ENCODE assay signal across 8 cellular contexts in the genomic region with DNA sequence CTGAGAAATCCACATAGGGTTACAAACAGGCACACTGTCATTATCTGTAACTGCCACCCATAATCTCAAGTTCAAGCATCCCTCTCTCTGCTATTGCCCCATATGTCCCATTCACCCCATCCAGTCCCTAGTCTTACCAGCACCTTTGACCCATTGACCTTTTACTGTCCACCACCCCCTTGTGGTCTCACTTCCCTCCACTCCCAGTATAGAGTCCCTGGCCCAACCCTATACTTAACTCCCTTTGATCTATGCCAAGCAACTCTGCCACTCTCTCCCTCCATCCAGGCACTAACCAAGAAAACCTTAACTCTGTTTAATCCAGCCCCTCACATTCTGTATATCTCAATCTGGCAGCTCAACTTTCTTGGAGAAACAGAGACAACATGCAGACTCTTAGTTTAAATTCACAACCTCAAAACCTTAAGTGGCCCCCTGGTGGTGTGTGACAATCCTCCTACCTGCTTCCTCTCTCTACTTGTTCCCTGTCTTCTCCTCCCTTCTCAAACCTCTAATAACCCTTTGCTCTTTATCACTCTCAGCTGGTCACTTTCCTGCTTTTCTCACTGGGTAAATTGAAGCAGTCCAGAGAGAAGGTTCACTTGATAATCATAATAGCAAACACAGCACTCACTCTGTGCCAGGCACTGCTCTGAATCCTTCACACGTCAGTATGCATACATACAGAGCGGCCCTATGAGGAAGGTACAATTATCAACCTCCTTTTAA.
DNase-seq lines count a peak whose midpoint lies in the region; ATAC-seq, FAIRE-seq and TF ChIP-seq lines count a peak whose summit lies in the region.

No MANE protein-coding gene starts in this region.

- no peak for TF ChIP-seq RAD21 in A549 (conservative IDR thresholded peaks at IDR 0.05 in 1 of 2, IDR thresholded peaks at IDR 0.05 in 1 of 2)

- H3K9me3 Mint-ChIP-seq in endothelial cell (ENCODE audit: unreplicated experiment), result no peaks in the 10 kb centered on the region

- intact Hi-C loops in PC-9 (cut with micrococcal nuclease; ENCODE audit: unreplicated experiment) (no loop called here), Right ventricle myocardium superior (cut with DNase I) (no loop called here)

- peaks cover 2% of the 10 kb centered on the region for H3K27me3 Mint-ChIP-seq in endothelial cell (ENCODE audit: unreplicated experiment)

- no peak for TF ChIP-seq EP300 in A549 (IDR thresholded peaks at IDR 0.05)

- H3K9me3 ChIP-seq in A549 (no peaks in the 10 kb centered on the region), PC-9 (ENCODE audit: insufficient read depth, low read depth) (no peaks in the 10 kb centered on the region)

- FAIRE-seq in A549 (lab: Jason Lieb, UNC), result no peak

- no peaks in the 10 kb centered on the region for H3K4me1 Mint-ChIP-seq in endothelial cell (ENCODE audit: unreplicated experiment)

- H3K4me3 ChIP-seq in A549 (no peak overlapping the region), PC-9 (no peak overlapping the region)

- no peaks in the 10 kb centered on the region for H3F3A ChIP-seq in PC-9 (ENCODE audit: insufficient read depth, low read depth)

- H3K27ac Mint-ChIP-seq in endothelial cell (ENCODE audit: unreplicated experiment), result no peak overlapping the region

- H3K4me2 ChIP-seq in A549 (no peak overlapping the region), PC-9 (no peak overlapping the region)

- ATAC-seq in A549 (peak in 1 of 2 experiments; percentile 70; a peak in 3 of 6 replicates), GM19035 (IDR thresholded peaks at IDR 0.05; ENCODE audit: unreplicated experiment) (peak; percentile 56), GM21576 (IDR thresholded peaks at IDR 0.05; ENCODE audit: unreplicated experiment) (no peak), Right ventricle myocardium superior (ENCODE audit: poor library complexity) (no peak)

- POLR2A ChIA-PET in A549 (lab: Yijun Ruan, JAX), result no interaction called here
- POLR2A ChIA-PET in PC-9 (lab: Charles Lee; ENCODE audit: unreplicated experiment), result no interaction called here

- no peak overlapping the region for H3K4me3 Mint-ChIP-seq in endothelial cell (ENCODE audit: unreplicated experiment)

- H3K36me3 Mint-ChIP-seq in endothelial cell (ENCODE audit: low read depth, unreplicated experiment), result peaks cover 23% of the 10 kb centered on the region

- no peaks in the 10 kb centered on the region for H4K20me1 ChIP-seq in PC-9 (ENCODE audit: insufficient read depth)

- no peaks in the 10 kb centered on the region for H3K9me2 ChIP-seq in PC-9 (ENCODE audit: insufficient read depth)

- no peak overlapping the region for H2AFZ ChIP-seq in PC-9

- H3K4me1 ChIP-seq in A549 (peaks cover 12% of the 10 kb centered on the region), PC-9 (replicated peaks; ENCODE audit: insufficient read depth) (no peaks in the 10 kb centered on the region)

- CTCF ChIA-PET in A549 (lab: Yijun Ruan, JAX), result interaction anchor here (0.8 to 1.6 kb wide), 3 partner anchors 10 to 29 kb away, joined by 3 to 4 read pairs (median 4); no protein-coding TSS in a partner anchor
- CTCF ChIA-PET in PC-9 (lab: Charles Lee), result interaction anchor here (0.6 kb wide), 1 partner anchor 108 kb away, joined by 10 read pairs; no protein-coding TSS in a partner anchor

- 93% methylated on average over 2 of the region's 2 CpGs for WGBS in A549 (ENCODE audit: missing lambda C conversion rate)

- TF ChIP-seq POLR2A in A549 (IDR thresholded peaks at IDR 0.05; ENCODE audit: low read length), result no peak

- no peaks in the 10 kb centered on the region for H3K36me3 ChIP-seq in PC-9 (ENCODE audit: low read depth)

- TF ChIP-seq CTCF in A549 (IDR thresholded peaks at IDR 0.05), result peak; percentile 7; the same call in 2 of the 3 replicates
- TF ChIP-seq CTCF in PC-9 (conservative IDR thresholded peaks at IDR 0.05), result peak; percentile 38; the same call in 1 of the 2 replicates
- TF ChIP-seq CTCF in endothelial cell (IDR thresholded peaks at IDR 0.05; ENCODE audit: unreplicated experiment), result no peak

- H3K79me2 ChIP-seq in PC-9 (ENCODE audit: low read depth), result no peaks in the 10 kb centered on the region

- H3K27ac ChIP-seq in A549, result no peak overlapping the region
- H3K27ac ChIP-seq in PC-9, result no peak overlapping the region

- DNase-seq in A549 (ENCODE audit: low read depth in 1 of 2, low spot score in 1 of 2), result peak in 1 of 2 experiments; percentile 13
- DNase-seq in PC-9, result no peak
- peak; percentile 15 for DNase-seq in endothelial cell (ENCODE audit: low spot score)
- no peak for DNase-seq in NCI-H524 treated with DMSO at 0.1 percent for 48 hours (lab: John Stamatoyannopoulos, UW)
- DNase-seq in putamen (ENCODE audit: low spot score), result no peak
- no peak for DNase-seq in Right ventricle myocardium superior

- no TSS peak for BruUV-seq in PC-9 (replicated peaks; lab: Mats Ljungman, UMichigan)

- no peaks in the 10 kb centered on the region for H3K27me3 ChIP-seq in PC-9 (ENCODE audit: insufficient read depth, low read depth)

TF ChIP-seq in A549, 52 proteins besides CTCF, POLR2A, EP300 and RAD21:
- TF ChIP-seq SMC3 (IDR thresholded peaks at IDR 0.05), result peak; percentile 8; the same call in 1 of the 3 replicates
- TF ChIP-seq RARB (CRISPR knock-in tag; IDR thresholded peaks at IDR 0.05), result no peak
